Comparison of ENCODE assay signal across 1 cellular context in the genomic region with DNA sequence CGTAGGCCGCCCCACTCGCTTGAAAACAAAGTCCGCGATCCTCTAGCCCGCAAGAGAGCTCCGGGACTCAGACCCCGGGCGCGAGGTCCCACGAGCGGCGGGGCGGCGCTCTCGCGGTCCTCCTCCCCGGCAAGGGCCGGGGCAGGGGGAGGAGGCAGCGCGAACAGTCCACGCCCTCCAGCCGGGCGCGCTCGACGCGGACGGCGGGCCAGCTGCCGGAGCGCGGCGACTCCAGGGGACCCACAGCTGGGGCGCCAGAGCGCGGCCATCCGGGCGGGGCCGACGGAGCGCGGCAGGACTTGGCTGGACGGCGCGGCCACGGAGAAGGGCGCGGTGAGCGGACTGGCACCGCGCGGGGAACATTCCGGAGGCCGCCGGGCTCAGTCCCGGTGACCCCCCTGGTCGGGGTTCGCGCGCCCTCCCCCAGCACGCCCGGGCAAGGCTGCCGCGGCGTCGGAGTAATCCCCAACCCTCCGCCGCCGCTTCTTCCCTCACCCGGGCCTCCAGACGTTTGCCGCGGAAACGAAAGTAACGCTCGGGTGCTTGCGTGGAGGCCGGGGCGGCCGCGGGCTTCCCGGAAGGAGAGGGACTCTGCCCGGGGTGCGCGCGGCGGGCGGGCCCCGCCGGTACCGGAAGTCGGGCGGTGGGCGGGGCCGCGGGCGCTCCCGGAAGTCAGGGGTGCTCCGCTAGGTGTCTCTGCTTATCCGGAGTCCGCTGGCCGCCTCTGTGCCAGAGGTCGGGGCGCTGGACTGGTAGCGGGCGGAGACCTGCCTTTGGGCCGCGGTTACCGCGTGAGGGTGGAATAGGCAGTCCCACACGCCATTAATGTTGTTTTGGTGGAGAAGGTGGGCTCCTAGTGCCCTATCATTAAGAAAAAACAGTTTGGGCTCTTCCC.
A peak's percentile ranks its signal among the peaks of the same experiment; 100 is the strongest.
TF ChIP-seq lines count a peak whose summit lies in the region.

RIPK1 (plus strand) TSS at position 166 of the 895 bp plus-strand sequence. CDS start 8,330 bp downstream, outside the sequence.

TF ChIP-seq in WTC11, 78 proteins besides CTCF, POLR2A, EP300 and RAD21 (continued from another document):
- TF ChIP-seq, protein P1, sequence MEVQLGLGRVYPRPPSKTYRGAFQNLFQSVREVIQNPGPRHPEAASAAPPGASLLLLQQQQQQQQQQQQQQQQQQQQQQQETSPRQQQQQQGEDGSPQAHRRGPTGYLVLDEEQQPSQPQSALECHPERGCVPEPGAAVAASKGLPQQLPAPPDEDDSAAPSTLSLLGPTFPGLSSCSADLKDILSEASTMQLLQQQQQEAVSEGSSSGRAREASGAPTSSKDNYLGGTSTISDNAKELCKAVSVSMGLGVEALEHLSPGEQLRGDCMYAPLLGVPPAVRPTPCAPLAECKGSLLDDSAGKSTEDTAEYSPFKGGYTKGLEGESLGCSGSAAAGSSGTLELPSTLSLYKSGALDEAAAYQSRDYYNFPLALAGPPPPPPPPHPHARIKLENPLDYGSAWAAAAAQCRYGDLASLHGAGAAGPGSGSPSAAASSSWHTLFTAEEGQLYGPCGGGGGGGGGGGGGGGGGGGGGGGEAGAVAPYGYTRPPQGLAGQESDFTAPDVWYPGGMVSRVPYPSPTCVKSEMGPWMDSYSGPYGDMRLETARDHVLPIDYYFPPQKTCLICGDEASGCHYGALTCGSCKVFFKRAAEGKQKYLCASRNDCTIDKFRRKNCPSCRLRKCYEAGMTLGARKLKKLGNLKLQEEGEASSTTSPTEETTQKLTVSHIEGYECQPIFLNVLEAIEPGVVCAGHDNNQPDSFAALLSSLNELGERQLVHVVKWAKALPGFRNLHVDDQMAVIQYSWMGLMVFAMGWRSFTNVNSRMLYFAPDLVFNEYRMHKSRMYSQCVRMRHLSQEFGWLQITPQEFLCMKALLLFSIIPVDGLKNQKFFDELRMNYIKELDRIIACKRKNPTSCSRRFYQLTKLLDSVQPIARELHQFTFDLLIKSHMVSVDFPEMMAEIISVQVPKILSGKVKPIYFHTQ (CRISPR knock-in tag; IDR thresholded peaks at IDR 0.05) = no peak
- TF ChIP-seq MXD4 (CRISPR knock-in tag; IDR thresholded peaks at IDR 0.05; ENCODE audit: borderline replicate concordance) (no peak), RELA (CRISPR knock-in tag; IDR thresholded peaks at IDR 0.05; ENCODE audit: borderline replicate concordance) (peak; percentile 65; the same call in 1 of the 2 replicates), USF1 (CRISPR knock-in tag; IDR thresholded peaks at IDR 0.05) (no peak)
- TF ChIP-seq, protein P2, sequence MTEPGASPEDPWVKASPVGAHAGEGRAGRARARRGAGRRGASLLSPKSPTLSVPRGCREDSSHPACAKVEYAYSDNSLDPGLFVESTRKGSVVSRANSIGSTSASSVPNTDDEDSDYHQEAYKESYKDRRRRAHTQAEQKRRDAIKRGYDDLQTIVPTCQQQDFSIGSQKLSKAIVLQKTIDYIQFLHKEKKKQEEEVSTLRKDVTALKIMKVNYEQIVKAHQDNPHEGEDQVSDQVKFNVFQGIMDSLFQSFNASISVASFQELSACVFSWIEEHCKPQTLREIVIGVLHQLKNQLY (CRISPR knock-in tag; IDR thresholded peaks at IDR 0.05) = no peak
TF ChIP-seq in WTC11: peak in this region for 25.
